In the genomic region with DNA sequence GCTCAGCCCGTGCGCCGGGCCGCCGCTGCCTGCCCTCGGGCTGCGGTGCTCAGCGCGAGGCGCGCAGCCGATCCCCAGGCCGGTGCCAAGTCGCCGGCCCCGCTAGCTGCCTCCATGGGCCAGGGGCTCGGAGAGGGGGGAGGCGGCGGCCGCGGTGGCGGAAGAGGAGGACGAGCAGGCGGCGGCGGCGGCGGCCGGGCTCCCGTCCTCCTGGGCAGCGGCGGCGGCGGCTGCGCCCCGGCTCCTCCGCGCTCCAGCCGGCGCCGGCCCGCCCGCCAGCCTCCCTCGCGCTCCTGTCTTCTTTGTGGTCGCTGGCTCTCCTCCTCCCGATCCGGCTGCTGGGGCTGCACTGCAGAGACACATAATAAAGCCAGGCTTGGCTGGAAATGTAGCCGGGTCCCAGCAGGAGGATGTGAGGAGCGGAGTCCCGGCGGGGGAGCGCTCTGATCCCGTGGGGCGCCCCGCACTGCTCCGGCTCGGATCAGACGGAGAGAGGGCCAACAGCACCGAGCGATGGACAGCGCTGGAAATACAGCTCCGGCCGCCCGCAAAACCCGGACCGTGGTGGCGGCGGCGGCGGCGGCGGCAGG, we compare ENCODE assay signal across 8 cellular contexts. TPM values are rescaled to one million over a fixed set of nuclear protein-coding genes. Genes with fewer than 3 reads are reported as not detected.
DNase-seq lines count a peak whose midpoint lies in the region; ATAC-seq and TF ChIP-seq lines count a peak whose summit lies in the region.

No MANE protein-coding gene starts in this region.

- DNase-seq in NCI-H1417 (lab: John Stamatoyannopoulos, UW): peak; percentile 32 to 79 (median 78)
- no peak for DNase-seq in NCI-H1417 treated with DMSO at 0.1 percent for 48 hours (lab: John Stamatoyannopoulos, UW)
- DNase-seq in NCI-H1105 treated with DMSO at 0.1 percent for 48 hours (lab: John Stamatoyannopoulos, UW): peak; percentile 72
- peak; percentile 57 for DNase-seq in activated CD8-positive, alpha-beta memory T cell treated with anti-CD3 and anti-CD28 coated beads, Interleukin-2, amount 50 U/mL, for 48 hours
- peak; percentile 78 to 87 for DNase-seq in fibroblast of lung (ENCODE audit: low read depth in 2 of 2)
- peak; percentile 56 to 64 for DNase-seq in tibial nerve (ENCODE audit: low spot score in 2 of 2)

- TF ChIP-seq CTCF in fibroblast of lung (conservative IDR thresholded peaks at IDR 0.05 in 1 of 2, IDR thresholded peaks at IDR 0.05 in 1 of 2; ENCODE audit: low read depth in 1 of 2, low read length in 2 of 2) (peak; percentile 10 to 35), tibial nerve (IDR thresholded peaks at IDR 0.05) (peak in 3 of 5 experiments; percentile 8 to 25 (median 22))

- H3K9ac ChIP-seq in fibroblast of lung (ENCODE audit: insufficient read depth, low read length) (no peak overlapping the region), mucosa of rectum (ENCODE audit: low read depth in 1 of 2, low read length in 2 of 2) (peak overlapping the region in 1 of 2 donors; percentile 58)

- H3K27me3 ChIP-seq in fibroblast of lung (ENCODE audit: control insufficient read depth, insufficient read depth, low read length) (peaks cover 23% of the 10 kb centered on the region), mucosa of rectum (ENCODE audit: control insufficient read depth in 2 of 2, insufficient read depth in 2 of 2, low read length in 2 of 2) (peaks cover under 1 to 2% of the 10 kb centered on the region in 2 donors), tibial nerve (peaks cover 0 to 35% of the 10 kb centered on the region in 2 donors)

- 0 to 1% methylated on average over 22 to 53 of the region's 73 CpGs for WGBS in tibial nerve, 2 donors

- TF ChIP-seq POLR2A in tibial nerve (IDR thresholded peaks at IDR 0.05): no peak

- no peaks in the 10 kb centered on the region for H3K79me2 ChIP-seq in fibroblast of lung (ENCODE audit: control insufficient read depth, insufficient read depth, low read length)

- H3K27ac ChIP-seq in fibroblast of lung (ENCODE audit: insufficient read depth, low read length) (no peak overlapping the region), mucosa of rectum (ENCODE audit: low read depth in 2 of 2, low read length in 2 of 2) (peak overlapping the region; percentile 62 to 65), tibial nerve (peak overlapping the region in 1 of 4 donors; percentile 95)

- no peak for ATAC-seq in HG03439 (IDR thresholded peaks at IDR 0.05; ENCODE audit: unreplicated experiment)

- H3K9me3 ChIP-seq in fibroblast of lung (ENCODE audit: control insufficient read depth, insufficient read depth, low read depth, low read length): no peaks in the 10 kb centered on the region
- no peaks in the 10 kb centered on the region for H3K9me3 ChIP-seq in mucosa of rectum (ENCODE audit: control insufficient read depth in 2 of 2, low read length in 2 of 2)
- no peaks in the 10 kb centered on the region for H3K9me3 ChIP-seq in tibial nerve

- H4K20me1 ChIP-seq in fibroblast of lung (ENCODE audit: control insufficient read depth, extremely low read depth, insufficient read depth, low read length): no peaks in the 10 kb centered on the region

- TF ChIP-seq EP300 in tibial nerve (IDR thresholded peaks at IDR 0.05): peak in 1 of 2 donors; percentile 18

- peak overlapping the region; percentile 85 for H3K4me2 ChIP-seq in fibroblast of lung (ENCODE audit: extremely low read depth, insufficient read depth, low read length)

- H3K36me3 ChIP-seq in fibroblast of lung (ENCODE audit: control insufficient read depth, insufficient read depth, low read length) (no peaks in the 10 kb centered on the region), mucosa of rectum (ENCODE audit: control insufficient read depth in 2 of 2, insufficient read depth in 2 of 2, low read length in 2 of 2) (no peaks in the 10 kb centered on the region), tibial nerve (no peaks in the 10 kb centered on the region)

- no peak overlapping the region for H2AFZ ChIP-seq in fibroblast of lung (ENCODE audit: low read length)

- H3K4me1 ChIP-seq in fibroblast of lung (ENCODE audit: control insufficient read depth, extremely low read depth, insufficient read depth, low read length) (no peaks in the 10 kb centered on the region), mucosa of rectum (ENCODE audit: control insufficient read depth in 2 of 2, insufficient read depth in 2 of 2, low read length in 2 of 2) (peaks cover 27 to 38% of the 10 kb centered on the region in 2 donors), tibial nerve (peaks cover 0 to 64% (median 21%) of the 10 kb centered on the region in 4 donors)

- peak overlapping the region in 3 of 4 experiments; percentile 10 to 42 (median 35) for H3K4me3 ChIP-seq in fibroblast of lung (replicated peaks in 1 of 4; ENCODE audit: control extremely low read depth in 1 of 4, insufficient read depth in 1 of 4, low read depth in 3 of 4, low read length in 4 of 4)
- peak overlapping the region; percentile 69 to 75 for H3K4me3 ChIP-seq in mucosa of rectum (ENCODE audit: low read length in 2 of 2)
- H3K4me3 ChIP-seq in tibial nerve: peak overlapping the region; percentile 33 to 77 (median 46)

RNA-seq across cellular contexts. Expression of gene ZNF423, which starts 0.9 kb away (rescaled TPM):
- total RNA-seq in fibroblast of lung (0.17 and 0.77 TPM in 2 replicates), tibial nerve (10 to 100 TPM; 15.9 to 20.5 (median 18.5) TPM)
- 0.07 and 0.24 TPM in 2 replicates for polyA plus RNA-seq in fibroblast of lung
- 0.15 and 0.31 TPM in 2 replicates for polyA plus RNA-seq in fibroblast of lung (2012)
- polyA minus RNA-seq in fibroblast of lung (ENCODE audit: low replicate concordance): 1.3 and 1.8 TPM in 2 replicates
